In the genomic region with DNA sequence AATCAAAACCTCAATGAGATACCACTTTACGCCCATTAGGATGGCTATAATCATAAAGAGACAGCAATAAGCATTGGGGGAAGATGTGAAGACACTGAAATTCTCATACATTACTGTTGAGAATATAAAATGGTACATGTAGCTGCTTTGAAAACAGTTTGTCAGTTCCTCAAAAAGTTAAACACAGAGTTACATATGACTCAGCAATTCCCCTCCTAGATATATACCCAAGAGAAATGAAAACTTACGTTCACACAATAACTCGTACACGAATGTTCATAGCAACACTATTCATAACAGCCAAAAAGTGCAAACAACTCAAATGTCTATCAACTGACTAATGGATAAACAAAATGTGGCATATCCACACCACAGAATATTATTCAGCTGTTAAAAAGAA, we compare ENCODE assay signal across 24 cellular contexts.
"Had no signal": no experiment of that assay in that cellular context is flagged by ENCODE, and none has a peak within 500 bp of the region (broad histone marks: within the 10 kb centered on the region; RNA-seq: fewer than 3 reads in every experiment).

No MANE protein-coding gene starts in this region.

- FAIRE-seq: endothelial cell of umbilical vein, pancreas, urothelium cell line had no signal

- H3K27ac ChIP-seq: hepatocyte, pancreas, suprapubic skin, thyroid gland had no signal

- H3K27ac Mint-ChIP-seq: endodermal cell; natural killer cell treated with Interleukin-12 subunit alpha and Interleukin-12 subunit beta and Interleukin-15 and Interleukin-18, amount 100 ng/mL, for 72 hours; progenitor cell of endocrine pancreas; stimulated activated effector memory CD8-positive, alpha-beta T cell treated with anti-CD3 and anti-CD28 coated beads, Interleukin-12 subunit alpha, Interleukin-12 subunit beta, amount 100 ng/mL, for 72 hours; type B pancreatic cell had no signal

- H3K4me1 Mint-ChIP-seq: endodermal cell; stimulated activated effector memory CD8-positive, alpha-beta T cell treated with anti-CD3 and anti-CD28 coated beads, Interleukin-12 subunit alpha, Interleukin-12 subunit beta, amount 100 ng/mL, for 72 hours had no signal

- DNase-seq: effector CD4-positive, alpha-beta T cell; endodermal cell; foreskin melanocyte; head of caudate nucleus; left colon; left ventricle myocardium superior; mesenchymal stem cell; midbrain; occipital lobe; pancreas; right cardiac atrium; stimulated activated CD4-positive, alpha-beta T cell treated with anti-CD3 and anti-CD28 coated beads, Interleukin-4, amount 100 ng/mL, for 1 hour; stimulated activated CD8-positive, alpha-beta memory T cell treated with anti-CD3 and anti-CD28 coated beads, Interleukin-4, amount 100 ng/mL, for 48 hours; stimulated activated naive CD8-positive, alpha-beta T cell treated with anti-CD3 and anti-CD28 coated beads, Interleukin-15, Interleukin-2, amounts not matched to agents 100 U/mL and 50 U/mL, for 24 hours; thyroid gland had no signal

- H3K4me3 Mint-ChIP-seq: endodermal cell; natural killer cell treated with Interleukin-12 subunit alpha and Interleukin-12 subunit beta and Interleukin-15 and Interleukin-18, amount 100 ng/mL, for 72 hours; stimulated activated effector memory CD8-positive, alpha-beta T cell treated with anti-CD3 and anti-CD28 coated beads, Interleukin-12 subunit alpha, Interleukin-12 subunit beta, amount 100 ng/mL, for 72 hours; type B pancreatic cell had no signal

- H3K4me1 ChIP-seq: pancreas, suprapubic skin, thyroid gland had no signal

- H3K79me2 ChIP-seq: hepatocyte had no signal

- H3K27me3 ChIP-seq: hepatocyte, pancreas, suprapubic skin, thyroid gland had no signal

- H3K4me2 ChIP-seq: hepatocyte had no signal

- ATAC-seq: left colon; left ventricle myocardium superior; natural killer cell treated with Interleukin-12 subunit alpha and Interleukin-12 subunit beta and Interleukin-15 and Interleukin-18, amount 100 ng/mL, for 72 hours; pancreas; right cardiac atrium; stimulated activated effector memory CD8-positive, alpha-beta T cell treated with anti-CD3 and anti-CD28 coated beads, Interleukin-12 subunit alpha, Interleukin-12 subunit beta, amount 100 ng/mL, for 72 hours; stimulated activated naive CD8-positive, alpha-beta T cell treated with anti-CD3 and anti-CD28 coated beads, Interleukin-15, Interleukin-2, amounts not matched to agents 100 U/mL and 50 U/mL, for 24 hours had no signal

- H3K9me3 Mint-ChIP-seq: natural killer cell treated with Interleukin-12 subunit alpha and Interleukin-12 subunit beta and Interleukin-15 and Interleukin-18, amount 100 ng/mL, for 72 hours; stimulated activated effector memory CD8-positive, alpha-beta T cell treated with anti-CD3 and anti-CD28 coated beads, Interleukin-12 subunit alpha, Interleukin-12 subunit beta, amount 100 ng/mL, for 72 hours; type B pancreatic cell had no signal

- H3K36me3 ChIP-seq: pancreas had no signal

- H3K4me3 ChIP-seq: hepatocyte, lung, pancreas, suprapubic skin, thyroid gland had no signal

- H2AFZ ChIP-seq: hepatocyte had no signal

- H3K9me3 ChIP-seq: pancreas, suprapubic skin, thyroid gland had no signal

- H3K27me3 Mint-ChIP-seq: progenitor cell of endocrine pancreas, type B pancreatic cell had no signal
